In the genomic region with DNA sequence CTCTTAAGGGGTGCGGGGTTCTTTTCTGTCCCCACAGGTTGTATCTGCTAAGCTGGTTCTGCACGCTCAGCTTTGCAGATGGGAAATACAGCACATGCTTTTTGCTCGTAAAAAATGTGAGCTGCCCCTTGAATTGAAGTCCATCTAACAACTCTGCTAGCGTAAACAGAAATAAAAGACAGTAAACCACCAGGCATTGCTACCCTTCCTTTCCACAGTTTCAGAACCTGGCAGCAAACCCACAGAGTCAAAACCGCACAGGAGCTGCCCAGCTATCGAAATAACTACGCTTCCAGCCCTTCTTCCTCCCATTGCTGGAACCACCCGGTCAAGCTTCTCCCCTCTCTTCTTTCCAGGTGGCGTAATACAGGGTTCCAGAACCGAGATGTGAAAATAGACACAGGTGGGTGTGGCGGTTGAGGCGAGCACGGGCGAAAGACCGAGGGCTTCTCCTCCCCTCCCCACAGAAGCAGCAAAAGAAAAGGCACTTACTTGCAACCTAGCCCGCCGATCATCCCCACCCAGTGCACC, we compare ENCODE assay signal across 8 cellular contexts. TPM values are rescaled to one million over a fixed set of nuclear protein-coding genes. Genes with fewer than 3 reads are reported as not detected.
DNase-seq lines count a peak whose midpoint lies in the region; ATAC-seq and TF ChIP-seq lines count a peak whose summit lies in the region.

No MANE protein-coding gene starts in this region.

- intact Hi-C loops in cardiac septum (cut with DNase I) (no loop called here), MCF 10A (cut with micrococcal nuclease) (loop anchor here (5.0 kb wide), 2 partner anchors 37 to 193 kb away; no protein-coding TSS in a partner anchor), uterus (cut with DNase I; ENCODE audit: low total_unique reads) (no loop called here)

- H3K4me3 ChIP-seq in cardiac muscle cell: peak overlapping the region; percentile 48
- peak overlapping the region; percentile 54 for H3K4me3 ChIP-seq in Jurkat, Clone E6-1 (ENCODE audit: low read length)
- peak overlapping the region; percentile 18 to 48 for H3K4me3 ChIP-seq in uterus

- peak overlapping the region; percentile 75 for H3K4me3 Mint-ChIP-seq in MCF 10A (ENCODE audit: unreplicated experiment)
- H3K4me3 Mint-ChIP-seq in memory B cell: peak overlapping the region; percentile 59

- H3K27me3 ChIP-seq in cardiac muscle cell: peaks cover 54% of the 10 kb centered on the region
- peaks cover 0 to 12% of the 10 kb centered on the region in 2 donors for H3K27me3 ChIP-seq in uterus

- H3K27ac Mint-ChIP-seq in MCF 10A (ENCODE audit: low read depth, unreplicated experiment) (no peak overlapping the region), memory B cell (no peak overlapping the region)

- ATAC-seq in memory B cell (ENCODE audit: low read depth): no peak
- ATAC-seq in HG03460 (IDR thresholded peaks at IDR 0.05; ENCODE audit: unreplicated experiment): no peak

- H3K4me1 ChIP-seq in cardiac muscle cell (ENCODE audit: low read depth): peaks cover 8% of the 10 kb centered on the region
- no peaks in the 10 kb centered on the region for H3K4me1 ChIP-seq in uterus

- H3K4me1 Mint-ChIP-seq in MCF 10A (ENCODE audit: insufficient read depth, unreplicated experiment) (peaks cover 6% of the 10 kb centered on the region), memory B cell (peaks cover 7% of the 10 kb centered on the region)

- H3K9me3 Mint-ChIP-seq in MCF 10A (ENCODE audit: unreplicated experiment) (no peaks in the 10 kb centered on the region), memory B cell (no peaks in the 10 kb centered on the region)

- DNase-seq in cardiac muscle cell (ENCODE audit: low read depth in 1 of 2, low spot score in 1 of 2): peak in 1 of 2 donors; percentile 16
- no peak for DNase-seq in cardiac septum (ENCODE audit: low spot score)
- DNase-seq in Jurkat, Clone E6-1 (ENCODE audit: low read depth, low spot score): no peak
- peak; percentile 11 for DNase-seq in MCF 10A (ENCODE audit: unreplicated experiment)
- DNase-seq in memory B cell (ENCODE audit: low spot score in 2 of 2): no peak
- no peak for DNase-seq in uterus
- DNase-seq in activated CD4-positive, CD25-positive, alpha-beta regulatory T cell treated with anti-CD3 and anti-CD28 coated beads, Interleukin-2, amount 50 U/mL, for 72 hours: no peak

- CTCF ChIA-PET in MCF 10A (lab: Yijun Ruan, JAX): interaction anchor here (0.5 to 3.3 kb wide), 11 partner anchors 10 to 908 kb away, joined by 3 to 11 read pairs (median 4); no protein-coding TSS in a partner anchor

- TF ChIP-seq CTCF in cardiac muscle cell (IDR thresholded peaks at IDR 0.05; ENCODE audit: low read depth, low read length) (no peak), MCF 10A (IDR thresholded peaks at IDR 0.05; ENCODE audit: unreplicated experiment) (no peak), uterus (IDR thresholded peaks at IDR 0.05) (no peak)

- BruUV-seq in MCF 10A (replicated peaks; lab: Mats Ljungman, UMichigan): TSS peak; percentile 22

- peaks cover 56% of the 10 kb centered on the region for H3K27me3 Mint-ChIP-seq in MCF 10A (ENCODE audit: insufficient read depth, unreplicated experiment)
- H3K27me3 Mint-ChIP-seq in memory B cell: peaks cover 12% of the 10 kb centered on the region

- H3K9me3 ChIP-seq in cardiac muscle cell (ENCODE audit: low read depth): no peaks in the 10 kb centered on the region
- no peaks in the 10 kb centered on the region for H3K9me3 ChIP-seq in uterus

- H3K27ac ChIP-seq in cardiac muscle cell: no peak overlapping the region
- no peak overlapping the region for H3K27ac ChIP-seq in uterus

- TF ChIP-seq POLR2A in uterus (IDR thresholded peaks at IDR 0.05): no peak

- H3K36me3 Mint-ChIP-seq in MCF 10A (ENCODE audit: insufficient read depth, unreplicated experiment) (no peaks in the 10 kb centered on the region), memory B cell (no peaks in the 10 kb centered on the region)

- POLR2A ChIA-PET in MCF 10A (lab: Yijun Ruan, JAX): no interaction called here

- H3K36me3 ChIP-seq in cardiac muscle cell (no peaks in the 10 kb centered on the region), uterus (no peaks in the 10 kb centered on the region)

RNA-seq across cellular contexts. Expression of a gene that starts 0.5 kb away (rescaled TPM):
- 1.4 and 2.4 TPM in 2 replicates for total RNA-seq in cardiac muscle cell
- polyA plus RNA-seq in cardiac muscle cell: 1.4 and 2.7 TPM in 2 replicates
- total RNA-seq in cardiac septum: 0.75 TPM
- polyA plus RNA-seq in Jurkat, Clone E6-1 (2012; ENCODE audit: insufficient read depth, insufficient read length): 0.96 TPM
- total RNA-seq in MCF 10A (2022): 1.3 and 1.9 TPM in 2 replicates
- 10 to 100 TPM in 1 of 4 donors, 1 to 10 TPM in 3; 1.5 to 14.2 (median 4.6) TPM for total RNA-seq in uterus
